18 cellular contexts compared by ENCODE assay signal in genomic region chr4:40306203-40306602, GRCh38. TPM values are rescaled to one million over a fixed set of nuclear protein-coding genes. Genes with fewer than 3 reads are reported as not detected.
A peak's percentile ranks its signal among the peaks of the same experiment; 100 is the strongest.
DNase-seq lines count a peak whose midpoint lies in the region; ATAC-seq, FAIRE-seq and TF ChIP-seq lines count a peak whose summit lies in the region.
"Had no signal": no experiment of that assay in that cellular context is flagged by ENCODE, and none has a peak within 500 bp of the region (broad histone marks: within the 10 kb centered on the region; RNA-seq: fewer than 3 reads in every experiment).

No MANE protein-coding gene starts in this region.

- H2BK120ac ChIP-seq in H1 (replicated peaks; ENCODE audit: low read depth, low read length), result no peak overlapping the region

- intact Hi-C loops in CD14-positive monocyte (cut with micrococcal nuclease) (loop anchor here (5.0 to 10.0 kb wide), 5 partner anchors 64 to 419 kb away; partner anchors contain the start of gene N4BP2 (in 1 of the 2)), right lobe of liver (cut with DNase I) (loop anchor here (10.0 kb wide), 2 partner anchors 131 to 161 kb away; no protein-coding TSS in a partner anchor)

- no peak overlapping the region for H3K23ac ChIP-seq in H1 (ENCODE audit: insufficient read length)

- CTCF ChIA-PET in WTC11 (lab: Charles Lee) (interaction anchor here (0.6 to 5.1 kb wide), 3 partner anchors 11 to 20 kb away, joined by 3 to 32 read pairs (median 4); no protein-coding TSS in a partner anchor), H1 (lab: Charles Lee; ENCODE audit: partially characterized antibody) (interaction anchor here (0.7 to 3.3 kb wide), 8 partner anchors 11 to 157 kb away, joined by 3 to 20 read pairs (median 5); no protein-coding TSS in a partner anchor)

- H3K79me1 ChIP-seq in H1 (ENCODE audit: low read depth, low read length), result no peaks in the 10 kb centered on the region

- 0 out of 2 replicates have a peak overlapping the region, but pooled peaks have one; percentile 22 for H2BK12ac ChIP-seq in H1 (ENCODE audit: low read depth, low read length)

- H3K9ac ChIP-seq in H1 (replicated peaks in 1 of 4; ENCODE audit: extremely low read depth in 1 of 4, low read depth in 3 of 4, low read length in 3 of 4), result no peak overlapping the region

- H3K36me3 Mint-ChIP-seq in CD14-positive monocyte (peaks cover 2% of the 10 kb centered on the region in 2 donors), WTC11 (peaks cover 11% of the 10 kb centered on the region)

- H3K4me3 Mint-ChIP-seq in CD14-positive monocyte (peak overlapping the region; percentile 58 to 79), WTC11 (no peak overlapping the region)

- no peak overlapping the region for H2BK15ac ChIP-seq in H1 (ENCODE audit: low read length)

- no peaks in the 10 kb centered on the region for H3K9me2 ChIP-seq in DOHH2 (replicated peaks; ENCODE audit: control insufficient read depth, low read length)

- FAIRE-seq in H1 (lab: Jason Lieb, UNC), result no peak
- FAIRE-seq: pancreas had no signal

- H3K4me1 ChIP-seq in DOHH2 (ENCODE audit: control insufficient read depth, low read length) (peaks cover 94% of the 10 kb centered on the region), H1 (replicated peaks in 1 of 4; ENCODE audit: control insufficient read depth in 3 of 4, insufficient read depth in 4 of 4, low read length in 3 of 4) (peaks cover 6 to 30% (median 12%) of the 10 kb centered on the region in 4 experiments; a peak in 6 of 7 replicates), gastroesophageal sphincter (peaks cover 0 to 10% (median 3%) of the 10 kb centered on the region in 3 donors), right lobe of liver (no peaks in the 10 kb centered on the region)
- H3K4me1 ChIP-seq: pancreas had no signal

- H3K27me3 Mint-ChIP-seq in CD14-positive monocyte (ENCODE audit: low read depth in 3 of 3) (peaks cover 5 to 11% (median 9%) of the 10 kb centered on the region in 3 donors), WTC11 (ENCODE audit: low read depth) (peaks cover 6% of the 10 kb centered on the region; the same call in 1 of the 2 replicates)

- H4K8ac ChIP-seq in H1 (ENCODE audit: extremely low read depth, insufficient read depth, low read length), result no peak overlapping the region

- TF ChIP-seq CTCF in CD14-positive monocyte (IDR thresholded peaks at IDR 0.05), result no peak
- TF ChIP-seq CTCF in DOHH2 (IDR thresholded peaks at IDR 0.05; ENCODE audit: low read depth, low read length, poor library complexity, severe bottlenecking), result no peak
- TF ChIP-seq CTCF in WTC11 (IDR thresholded peaks at IDR 0.05), result no peak
- no peak for TF ChIP-seq CTCF in H1 (IDR thresholded peaks at IDR 0.05; ENCODE audit: control extremely low read depth in 1 of 3, insufficient read depth in 1 of 3, low read depth in 1 of 3, low read length in 3 of 3)
- TF ChIP-seq CTCF in gastroesophageal sphincter (IDR thresholded peaks at IDR 0.05), result no peak
- TF ChIP-seq CTCF in right lobe of liver (IDR thresholded peaks at IDR 0.05), result no peak

- H3K36me3 ChIP-seq in DOHH2 (ENCODE audit: control insufficient read depth, low read length) (peaks cover 4% of the 10 kb centered on the region), H1 (ENCODE audit: control insufficient read depth in 2 of 4, insufficient read depth in 4 of 4, low read length in 3 of 4) (no peaks in the 10 kb centered on the region), gastroesophageal sphincter (no peaks in the 10 kb centered on the region), right lobe of liver (no peaks in the 10 kb centered on the region)
- H3K36me3 ChIP-seq: brain microvascular endothelial cell, pancreas, WERI-Rb-1 had no signal

- H3K9me3 ChIP-seq in DOHH2 (ENCODE audit: control insufficient read depth, insufficient read depth, low read length), result peaks cover 3% of the 10 kb centered on the region; the same call in 1 of the 2 replicates
- H3K9me3 ChIP-seq in H1 (ENCODE audit: insufficient read depth in 2 of 2, low read depth in 1 of 2, low read length in 1 of 2), result peaks cover 5% of the 10 kb centered on the region in 2 experiments; a peak in 2 of 4 replicates
- H3K9me3 ChIP-seq in gastroesophageal sphincter, result peaks cover 0 to 5% (median 0%) of the 10 kb centered on the region in 3 donors
- H3K9me3 ChIP-seq in right lobe of liver, result no peaks in the 10 kb centered on the region
- H3K9me3 ChIP-seq: pancreas had no signal

- POLR2A ChIA-PET in WTC11 (lab: Charles Lee) (no interaction called here), H1 (lab: Charles Lee; ENCODE audit: partially characterized antibody) (interaction anchor here (0.8 kb wide), 1 partner anchor 9 kb away, joined by 3 read pairs; no protein-coding TSS in a partner anchor)

- H3K56ac ChIP-seq in H1 (replicated peaks; ENCODE audit: insufficient read length, low read depth, low read length), result no peak overlapping the region

- no peak overlapping the region for H3K14ac ChIP-seq in H1 (ENCODE audit: insufficient read length)

- H3K4me2 ChIP-seq in DOHH2 (ENCODE audit: low read length), result peak overlapping the region; percentile 71
- H3K4me2 ChIP-seq in H1 (ENCODE audit: insufficient read depth in 1 of 2, low read depth in 2 of 2, low read length in 2 of 2), result no peak overlapping the region
- H3K4me2 ChIP-seq: smooth muscle cell had no signal

- WGBS in H1 (ENCODE audit: extremely low coverage in 1 of 2, insufficient coverage in 1 of 2, insufficient read length in 1 of 2, insufficient replicate concordance in 2 of 2, low coverage in 1 of 2, low lambda C conversion rate in 2 of 2, missing lambda C conversion rate in 1 of 2), 2 experiments, result 76% methylated on average over 3 of the region's 3 CpGs; no CpG with 5 or more reads in 1 of the 2 experiments
- 49 to 100% methylated on average over 1 to 3 of the region's 3 CpGs for WGBS in gastroesophageal sphincter (ENCODE audit: low coverage in 1 of 2), 2 donors
- 27% methylated on average over 3 of the region's 3 CpGs for WGBS in right lobe of liver (ENCODE audit: insufficient coverage, low coverage, low lambda C conversion rate, missing lambda C conversion rate)

- ATAC-seq in WTC11, result no peak
- ATAC-seq in GM21825 (IDR thresholded peaks at IDR 0.05; ENCODE audit: unreplicated experiment), result no peak
- no peak for ATAC-seq in gastroesophageal sphincter
- ATAC-seq in right lobe of liver, result no peak
- ATAC-seq: pancreas had no signal

- H3K9me3 Mint-ChIP-seq in CD14-positive monocyte (peaks cover 0 to 6% (median 0%) of the 10 kb centered on the region in 7 donors), WTC11 (peaks cover 17% of the 10 kb centered on the region)

- H3K4ac ChIP-seq in H1 (replicated peaks; ENCODE audit: insufficient read length, low read depth, low read length), result no peak overlapping the region

- TF ChIP-seq POLR2A in H1 (IDR thresholded peaks at IDR 0.05; ENCODE audit: control extremely low read depth in 1 of 2, low read depth in 2 of 2, low read length in 2 of 2) (no peak), gastroesophageal sphincter (IDR thresholded peaks at IDR 0.05) (no peak), right lobe of liver (IDR thresholded peaks at IDR 0.05) (no peak)

- H2BK20ac ChIP-seq in H1 (ENCODE audit: low read length), result peak overlapping the region; percentile 57; the same call in 1 of the 2 replicates

- peaks cover 72% of the 10 kb centered on the region for H3F3A ChIP-seq in DOHH2 (ENCODE audit: control insufficient read depth, insufficient read depth)

- H3K23me2 ChIP-seq in H1 (ENCODE audit: low read depth, low read length), result no peaks in the 10 kb centered on the region

- H3K27ac ChIP-seq in DOHH2 (ENCODE audit: low read depth, low read length), result peak overlapping the region; percentile 97
- no peak overlapping the region for H3K27ac ChIP-seq in H1 (ENCODE audit: low read depth, low read length)
- no peak overlapping the region for H3K27ac ChIP-seq in gastroesophageal sphincter
- no peak overlapping the region for H3K27ac ChIP-seq in right lobe of liver
- H3K27ac ChIP-seq: brain microvascular endothelial cell, pancreas, WERI-Rb-1 had no signal

- H4K20me1 ChIP-seq in DOHH2 (ENCODE audit: control insufficient read depth, insufficient read depth, low read depth, low read length), result no peaks in the 10 kb centered on the region
- H4K20me1 ChIP-seq in H1 (replicated peaks in 1 of 2; ENCODE audit: control insufficient read depth in 1 of 2, insufficient read depth in 2 of 2, low read length in 2 of 2), result no peaks in the 10 kb centered on the region

- no peak overlapping the region for H2AK5ac ChIP-seq in H1 (ENCODE audit: low read depth, low read length)

- H3K27me3 ChIP-seq in DOHH2 (ENCODE audit: control insufficient read depth, low read length) (no peaks in the 10 kb centered on the region), H1 (replicated peaks in 1 of 4; ENCODE audit: control insufficient read depth in 3 of 4, extremely low read depth in 1 of 4, insufficient read depth in 3 of 4, low read length in 3 of 4) (no peaks in the 10 kb centered on the region), gastroesophageal sphincter (no peaks in the 10 kb centered on the region), right lobe of liver (no peaks in the 10 kb centered on the region)
- H3K27me3 ChIP-seq: brain microvascular endothelial cell, pancreas had no signal

- peaks cover 12% of the 10 kb centered on the region for H3K79me2 ChIP-seq in DOHH2 (ENCODE audit: control insufficient read depth, low read length)
- H3K79me2 ChIP-seq in H1 (ENCODE audit: control insufficient read depth in 1 of 2, insufficient read depth in 2 of 2, low read length in 2 of 2), result no peaks in the 10 kb centered on the region

- peaks cover 58% of the 10 kb centered on the region for H3K4me1 Mint-ChIP-seq in CD14-positive monocyte
- peaks cover 50% of the 10 kb centered on the region for H3K4me1 Mint-ChIP-seq in WTC11

- TF ChIP-seq RAD21 in H1 (IDR thresholded peaks at IDR 0.05 in 1 of 2, conservative IDR thresholded peaks at IDR 0.05 in 1 of 2; ENCODE audit: low read depth in 2 of 2, low read length in 2 of 2), result no peak

- TF ChIP-seq EP300 in H1 (IDR thresholded peaks at IDR 0.05; ENCODE audit: borderline replicate concordance in 1 of 2, low read depth in 2 of 2, low read length in 2 of 2) (no peak), gastroesophageal sphincter (IDR thresholded peaks at IDR 0.05) (no peak)

- DNase-seq in CD14-positive monocyte (ENCODE audit: low spot score) (no peak), WTC11 (ENCODE audit: low spot score) (no peak), H1 (ENCODE audit: low read depth in 1 of 2, low spot score in 2 of 2) (no peak), DMS153 (lab: John Stamatoyannopoulos, UW) (no peak), right lobe of liver (no peak)
- DNase-seq: brain microvascular endothelial cell, C1 segment of cervical spinal cord, hypothalamus, Kasumi-1, NCI-H1694 treated with DMSO at 0.1 percent for 48 hours, pancreas, WERI-Rb-1 had no signal

- no peak overlapping the region for H2AFZ ChIP-seq in H1 (ENCODE audit: low read length)

- no peak overlapping the region for H4K5ac ChIP-seq in H1 (ENCODE audit: insufficient read length, low read depth, low read length)

- H3K27ac Mint-ChIP-seq in CD14-positive monocyte (peak overlapping the region; percentile 73 to 97 (median 92)), WTC11 (peak overlapping the region; percentile 50; the same call in 1 of the 2 replicates)

- peak overlapping the region; percentile 75 for H3K4me3 ChIP-seq in DOHH2 (ENCODE audit: low read length)
- H3K4me3 ChIP-seq in H1 (ENCODE audit: extremely low read depth in 1 of 4, insufficient read depth in 2 of 4, low read depth in 3 of 4, low read length in 4 of 4), result no peak overlapping the region
- H3K4me3 ChIP-seq in gastroesophageal sphincter, result no peak overlapping the region
- H3K4me3 ChIP-seq in right lobe of liver, result no peak overlapping the region
- H3K4me3 ChIP-seq: pancreas, smooth muscle cell had no signal

- H2BK5ac ChIP-seq in H1 (ENCODE audit: low read depth, low read length), result no peak overlapping the region

- H4K91ac ChIP-seq in H1 (replicated peaks; ENCODE audit: insufficient read length, low read length), result no peak overlapping the region

- H3K18ac ChIP-seq in H1 (ENCODE audit: extremely low read depth, low read length), result no peak overlapping the region

RNA-seq across cellular contexts. Expression of gene CHRNA9, which starts 28.9 kb away (rescaled TPM):
- polyA plus RNA-seq in CD14-positive monocyte (not detected), H1 (2011; rRNA removed) (2.8 and 3.3 TPM in 2 replicates)
- total RNA-seq in WTC11 (2021) (1.2 to 1.9 TPM (median 1.8 TPM) in 3 replicates), gastroesophageal sphincter (not detected), right lobe of liver (not detected)
- 1.4 and 1.5 TPM in 2 replicates for total RNA-seq in H1 (2021; fragmentation: NEBNext Ultra II Directional; extraction: Animal tissue kit (Norgen Biotek cat#: 25700))
- polyA plus RNA-seq in H1 (2011; cell fraction: cytosol; rRNA removed), result 4.0 TPM
- 2.9 TPM for polyA plus RNA-seq in H1 (2011; cell fraction: nucleus; rRNA removed)
- polyA plus RNA-seq in H1 (2012, experiment 1 of 2), result 1.7 to 4.8 TPM (median 2.5 TPM) in 4 replicates
- 0.16 TPM for polyA plus RNA-seq in H1 (2012, experiment 2 of 2)
- polyA plus RNA-seq in H1 (2013, experiment 1 of 2), result 4.5 TPM
- polyA plus RNA-seq in H1 (2013, experiment 2 of 2), result 4.8 TPM
- polyA minus RNA-seq in H1 (2011; rRNA and poly(A)+ RNA removed), result 4.7 and 5.1 TPM in 2 replicates
- polyA minus RNA-seq in H1 (2011; cell fraction: cytosol; rRNA and poly(A)+ RNA removed), result 2.1 TPM
- 2.8 TPM for polyA minus RNA-seq in H1 (2011; cell fraction: nucleus; rRNA and poly(A)+ RNA removed)
- total RNA-seq: fibroblast of lung, NCI-H460, pancreas had no signal
- polyA plus RNA-seq: fibroblast of lung, pancreas had no signal
